10 cellular contexts compared by ENCODE assay signal in genomic region chr13:31807090-31807541, GRCh38.
DNase-seq lines count a peak whose midpoint lies in the region; ATAC-seq and TF ChIP-seq lines count a peak whose summit lies in the region.
"Had no signal": no experiment of that assay in that cellular context is flagged by ENCODE, and none has a peak within 500 bp of the region (broad histone marks: within the 10 kb centered on the region; RNA-seq: fewer than 3 reads in every experiment).

No MANE protein-coding gene starts in this region.

- H3K18ac ChIP-seq in trophoblast cell (ENCODE audit: low read length) = no peak overlapping the region

- H2BK120ac ChIP-seq in trophoblast cell (ENCODE audit: insufficient read depth, low read length, poor library complexity) = no peak overlapping the region

- H3K9me3 ChIP-seq in thyroid gland (no peaks in the 10 kb centered on the region), trophoblast cell (ENCODE audit: insufficient read depth, low read depth, low read length) (peaks cover 5% of the 10 kb centered on the region)
- H3K9me3 ChIP-seq: upper lobe of left lung had no signal

- no peak overlapping the region for H3K4me3 ChIP-seq in thyroid gland (replicated peaks in 1 of 3)
- H3K4me3 ChIP-seq in trophoblast cell (ENCODE audit: low read depth, low read length) = no peak overlapping the region
- H3K4me3 ChIP-seq: upper lobe of left lung had no signal

- H3K36me3 ChIP-seq in thyroid gland (no peaks in the 10 kb centered on the region), trophoblast cell (ENCODE audit: control insufficient read depth in 1 of 2, insufficient read depth in 2 of 2, low read length in 2 of 2) (no peaks in the 10 kb centered on the region)
- H3K36me3 ChIP-seq: upper lobe of left lung had no signal

- H4K91ac ChIP-seq in trophoblast cell (ENCODE audit: low read depth, low read length) = no peak overlapping the region

- H3K27ac ChIP-seq in thyroid gland (no peak overlapping the region), trophoblast cell (ENCODE audit: low read depth, low read length) (no peak overlapping the region)

- no peaks in the 10 kb centered on the region for H3K4me1 Mint-ChIP-seq in stimulated activated naive CD8-positive, alpha-beta T cell treated with anti-CD3 and anti-CD28 coated beads, Interleukin-15, amount 100 ng/mL, for 72 hours
- H3K4me1 Mint-ChIP-seq in dendritic cell treated with granulocyte-macrophage colony-stimulating factor and Interleukin-4, amounts not matched to agents 40 ng/mL and 50 ng/mL, for 4 days (ENCODE audit: low read depth) = peaks cover 61% of the 10 kb centered on the region

- H3K4me2 ChIP-seq in trophoblast cell (ENCODE audit: low read length) = no peak overlapping the region

- no peak overlapping the region for H3K4ac ChIP-seq in trophoblast cell (ENCODE audit: low read depth, low read length)

- H3K36me3 Mint-ChIP-seq in dendritic cell treated with granulocyte-macrophage colony-stimulating factor and Interleukin-4, amounts not matched to agents 40 ng/mL and 50 ng/mL, for 4 days (ENCODE audit: low read depth) = no peaks in the 10 kb centered on the region

- TF ChIP-seq POLR2A in thyroid gland (IDR thresholded peaks at IDR 0.05) = no peak

- H2AFZ ChIP-seq in trophoblast cell (ENCODE audit: insufficient read depth, low read length, poor library complexity) = no peak overlapping the region

- H2BK12ac ChIP-seq in trophoblast cell (ENCODE audit: low read length) = no peak overlapping the region

- DNase-seq in stimulated activated naive CD8-positive, alpha-beta T cell treated with anti-CD3 and anti-CD28 coated beads, Interleukin-15, Interleukin-2, amounts not matched to agents 100 U/mL and 50 U/mL, for 24 hours = peak; percentile 6
- no peak for DNase-seq in stimulated activated naive CD8-positive, alpha-beta T cell treated with anti-CD3 and anti-CD28 coated beads, Interleukin-15, amount 100 ng/mL, for 72 hours
- DNase-seq in SKM-1 (lab: John Stamatoyannopoulos, UW; ENCODE audit: unreplicated experiment) (peak; percentile 67), HUDEP-2 (lab: John Stamatoyannopoulos, UW; ENCODE audit: unreplicated experiment in 76 of 76) (no peak), thyroid gland (no peak), trophoblast cell (no peak)
- DNase-seq: hypothalamus, upper lobe of left lung had no signal

- no peak overlapping the region for H3K27ac Mint-ChIP-seq in stimulated activated naive CD8-positive, alpha-beta T cell treated with anti-CD3 and anti-CD28 coated beads, Interleukin-15, amount 100 ng/mL, for 72 hours
- H3K27ac Mint-ChIP-seq in dendritic cell treated with granulocyte-macrophage colony-stimulating factor and Interleukin-4, amounts not matched to agents 40 ng/mL and 50 ng/mL, for 4 days = peak overlapping the region; percentile 42

- intact Hi-C loops in dendritic cell treated with granulocyte-macrophage colony-stimulating factor and Interleukin-4, amounts not matched to agents 40 ng/mL and 50 ng/mL, for 4 days (cut with micrococcal nuclease) = no loop called here
- intact Hi-C loops in thyroid gland (cut with DNase I) = no loop called here

- 74 to 79% methylated on average over 2 of the region's 2 CpGs for whole genome bisulfite sequencing in thyroid gland, 2 donors
- WGBS in trophoblast cell (ENCODE audit: extremely low coverage, insufficient coverage, insufficient read length) = no CpG with 5 or more reads among the region's 2 CpGs

- no peak overlapping the region for H3K14ac ChIP-seq in trophoblast cell (ENCODE audit: low read length)

- no peak overlapping the region for H2BK5ac ChIP-seq in trophoblast cell (ENCODE audit: low read depth, low read length, poor library complexity)

- H3K4me3 Mint-ChIP-seq in stimulated activated naive CD8-positive, alpha-beta T cell treated with anti-CD3 and anti-CD28 coated beads, Interleukin-15, amount 100 ng/mL, for 72 hours = no peak overlapping the region
- H3K4me3 Mint-ChIP-seq in dendritic cell treated with granulocyte-macrophage colony-stimulating factor and Interleukin-4, amounts not matched to agents 40 ng/mL and 50 ng/mL, for 4 days = no peak overlapping the region

- no peak overlapping the region for H3K9ac ChIP-seq in trophoblast cell (ENCODE audit: low read length)

- no peak overlapping the region for H2AK5ac ChIP-seq in trophoblast cell (ENCODE audit: low read length)

- H3K27me3 Mint-ChIP-seq in stimulated activated naive CD8-positive, alpha-beta T cell treated with anti-CD3 and anti-CD28 coated beads, Interleukin-15, amount 100 ng/mL, for 72 hours = no peaks in the 10 kb centered on the region
- no peaks in the 10 kb centered on the region for H3K27me3 Mint-ChIP-seq in dendritic cell treated with granulocyte-macrophage colony-stimulating factor and Interleukin-4, amounts not matched to agents 40 ng/mL and 50 ng/mL, for 4 days

- H3K79me2 ChIP-seq in trophoblast cell (ENCODE audit: control insufficient read depth, insufficient read depth, low read length, poor library complexity) = no peaks in the 10 kb centered on the region

- peaks cover 6 to 18% of the 10 kb centered on the region in 2 donors for H3K9me3 Mint-ChIP-seq in stimulated activated naive CD8-positive, alpha-beta T cell treated with anti-CD3 and anti-CD28 coated beads, Interleukin-15, amount 100 ng/mL, for 72 hours
- peaks cover 18% of the 10 kb centered on the region for H3K9me3 Mint-ChIP-seq in dendritic cell treated with granulocyte-macrophage colony-stimulating factor and Interleukin-4, amounts not matched to agents 40 ng/mL and 50 ng/mL, for 4 days

- H4K12ac ChIP-seq in trophoblast cell (ENCODE audit: low read depth, low read length) = no peak overlapping the region

- no peak overlapping the region for H4K8ac ChIP-seq in trophoblast cell (ENCODE audit: low read depth, low read length)

- ATAC-seq in stimulated activated naive CD8-positive, alpha-beta T cell treated with anti-CD3 and anti-CD28 coated beads, Interleukin-15, Interleukin-2, amounts not matched to agents 100 U/mL and 50 U/mL, for 24 hours = peak; percentile 43
- ATAC-seq in stimulated activated naive CD8-positive, alpha-beta T cell treated with anti-CD3 and anti-CD28 coated beads, Interleukin-15, amount 100 ng/mL, for 72 hours = no peak
- ATAC-seq in GM19452 (IDR thresholded peaks at IDR 0.05; ENCODE audit: unreplicated experiment) = no peak

- H3K79me1 ChIP-seq in trophoblast cell (ENCODE audit: low read length) = no peaks in the 10 kb centered on the region

- no peaks in the 10 kb centered on the region for H3K4me1 ChIP-seq in thyroid gland
- no peaks in the 10 kb centered on the region for H3K4me1 ChIP-seq in trophoblast cell (ENCODE audit: control insufficient read depth in 1 of 2, insufficient read depth in 2 of 2, low read length in 2 of 2)
- H3K4me1 ChIP-seq: upper lobe of left lung had no signal

- TF ChIP-seq CTCF in thyroid gland (IDR thresholded peaks at IDR 0.05) = no peak

- H3K27me3 ChIP-seq in thyroid gland (no peaks in the 10 kb centered on the region), trophoblast cell (ENCODE audit: insufficient read depth, low read length) (no peaks in the 10 kb centered on the region)
- H3K27me3 ChIP-seq: upper lobe of left lung had no signal

- no peak overlapping the region for H3K23ac ChIP-seq in trophoblast cell (ENCODE audit: low read length)

Comparison
In these comparisons a context has a peak if more than half of its experiments do, and no peak if none do; other contexts are left out.
1. DNase-seq: peak in stimulated activated naive CD8-positive, alpha-beta T cell treated with anti-CD3 and anti-CD28 coated beads, Interleukin-15, Interleukin-2, amounts not matched to agents 100 U/mL and 50 U/mL, for 24 hours (single experiment) and SKM-1 (single experiment); none in stimulated activated naive CD8-positive, alpha-beta T cell treated with anti-CD3 and anti-CD28 coated beads, Interleukin-15, amount 100 ng/mL, for 72 hours (0 of 2), HUDEP-2 (0 of 76), thyroid gland (0 of 2) and trophoblast cell (0 of 2).